Comparison of ENCODE assay signal across 1 cellular context in the genomic region with DNA sequence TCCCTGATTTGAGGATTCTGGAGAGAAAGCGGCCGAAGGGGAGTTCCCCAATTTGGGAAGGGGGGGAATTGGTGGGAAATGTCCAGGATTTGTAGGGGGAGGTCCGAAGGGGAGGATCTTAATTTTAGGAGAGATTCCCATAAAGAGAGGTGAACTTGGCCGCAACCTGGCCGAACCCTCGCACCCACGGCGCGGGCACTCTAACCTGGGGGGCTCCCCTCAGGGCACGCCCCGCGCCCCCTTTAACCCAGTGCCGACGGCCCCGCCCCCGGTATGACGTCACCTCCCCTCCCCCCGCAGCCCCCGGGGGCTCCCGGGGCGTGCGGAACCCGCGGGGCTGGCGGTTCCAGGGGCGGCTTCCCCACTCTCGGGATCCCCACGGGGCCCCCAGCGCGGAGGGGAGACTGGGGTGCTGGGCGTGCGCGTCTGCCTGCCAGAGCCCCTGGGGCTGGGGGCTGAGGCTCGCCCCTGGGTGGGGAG.
A peak's percentile ranks its signal among the peaks of the same experiment; 100 is the strongest.
TF ChIP-seq lines count a peak whose summit lies in the region.

No MANE protein-coding gene starts in this region.

TF ChIP-seq in HEK293, 187 proteins besides CTCF, POLR2A, EP300 and RAD21 (continued from another document and continues in another):
- TF ChIP-seq, protein P1, sequence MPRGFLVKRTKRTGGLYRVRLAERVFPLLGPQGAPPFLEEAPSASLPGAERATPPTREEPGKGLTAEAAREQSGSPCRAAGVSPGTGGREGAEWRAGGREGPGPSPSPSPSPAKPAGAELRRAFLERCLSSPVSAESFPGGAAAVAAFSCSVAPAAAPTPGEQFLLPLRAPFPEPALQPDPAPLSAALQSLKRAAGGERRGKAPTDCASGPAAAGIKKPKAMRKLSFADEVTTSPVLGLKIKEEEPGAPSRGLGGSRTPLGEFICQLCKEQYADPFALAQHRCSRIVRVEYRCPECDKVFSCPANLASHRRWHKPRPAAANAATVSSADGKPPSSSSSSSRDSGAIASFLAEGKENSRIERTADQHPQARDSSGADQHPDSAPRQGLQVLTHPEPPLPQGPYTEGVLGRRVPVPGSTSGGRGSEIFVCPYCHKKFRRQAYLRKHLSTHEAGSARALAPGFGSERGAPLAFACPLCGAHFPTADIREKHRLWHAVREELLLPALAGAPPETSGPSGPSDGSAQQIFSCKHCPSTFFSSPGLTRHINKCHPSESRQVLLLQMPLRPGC (tag by site-specific recombination; IDR thresholded peaks at IDR 0.05): no peak
- TF ChIP-seq ZNF660 (tag by site-specific recombination; IDR thresholded peaks at IDR 0.05) (no peak), ZBTB21 (tag by site-specific recombination; IDR thresholded peaks at IDR 0.05) (peak; percentile 75), ZNF112 (tag by site-specific recombination; IDR thresholded peaks at IDR 0.05) (no peak), ZFP3 (tag by site-specific recombination; IDR thresholded peaks at IDR 0.05; ENCODE audit: low read depth) (no peak), ZBTB49 (tag by site-specific recombination; IDR thresholded peaks at IDR 0.05; ENCODE audit: low read depth) (no peak), ZNF280C (tag by site-specific recombination; IDR thresholded peaks at IDR 0.05) (no peak), ZNF585B (tag by site-specific recombination; IDR thresholded peaks at IDR 0.05) (no peak), ZNF777 (tag by site-specific recombination; IDR thresholded peaks at IDR 0.05; ENCODE audit: borderline replicate concordance) (no peak), ZEB2 (tag by site-specific recombination; IDR thresholded peaks at IDR 0.05) (peak; percentile 57), MYNN (tag by site-specific recombination; IDR thresholded peaks at IDR 0.05; ENCODE audit: borderline replicate concordance) (no peak), ZNF707 (tag by site-specific recombination; IDR thresholded peaks at IDR 0.05) (no peak), ZNF175 (tag by site-specific recombination; IDR thresholded peaks at IDR 0.05) (no peak), ZNF366 (tag by site-specific recombination; conservative IDR thresholded peaks at IDR 0.05) (no peak), PRDM1 (tag by site-specific recombination; IDR thresholded peaks at IDR 0.05) (no peak), ZNF449 (tag by site-specific recombination; IDR thresholded peaks at IDR 0.05) (no peak), ZNF560 (tag by site-specific recombination; IDR thresholded peaks at IDR 0.05; ENCODE audit: borderline replicate concordance) (no peak), SCRT2 (tag by site-specific recombination; IDR thresholded peaks at IDR 0.05) (no peak), TRIM28 (IDR thresholded peaks at IDR 0.05; ENCODE audit: borderline replicate concordance, low read length) (no peak), ZNF513 (tag by site-specific recombination; IDR thresholded peaks at IDR 0.05) (no peak), ZFP41 (tag by site-specific recombination; IDR thresholded peaks at IDR 0.05; ENCODE audit: borderline replicate concordance) (no peak), IKZF3 (tag by site-specific recombination; IDR thresholded peaks at IDR 0.05) (0 out of 2 replicates have a peak, but pooled peaks have one; percentile 42), ZBTB1 (tag by site-specific recombination; IDR thresholded peaks at IDR 0.05) (no peak), ZNF23 (tag by site-specific recombination; IDR thresholded peaks at IDR 0.05; ENCODE audit: borderline replicate concordance) (no peak), ZNF146 (tag by site-specific recombination; IDR thresholded peaks at IDR 0.05) (no peak), ZNF530 (tag by site-specific recombination; IDR thresholded peaks at IDR 0.05; ENCODE audit: low read depth) (no peak), ZNF223 (tag by site-specific recombination; IDR thresholded peaks at IDR 0.05) (no peak), ZNF76 (tag by site-specific recombination; IDR thresholded peaks at IDR 0.05; ENCODE audit: borderline replicate concordance, low read depth) (0 out of 2 replicates have a peak, but pooled peaks have one; percentile 30), ZNF510 (tag by site-specific recombination; IDR thresholded peaks at IDR 0.05; ENCODE audit: insufficient replicate concordance) (no peak), ZNF596 (tag by site-specific recombination; IDR thresholded peaks at IDR 0.05) (no peak), OSR2 (tag by site-specific recombination; IDR thresholded peaks at IDR 0.05) (no peak), ZNF16 (tag by site-specific recombination; IDR thresholded peaks at IDR 0.05; ENCODE audit: low read depth) (no peak), ZNF544 (tag by site-specific recombination; IDR thresholded peaks at IDR 0.05) (no peak), ZNF488 (tag by site-specific recombination; IDR thresholded peaks at IDR 0.05) (no peak), PRDM4 (tag by site-specific recombination; IDR thresholded peaks at IDR 0.05) (no peak), ZNF404 (tag by site-specific recombination; IDR thresholded peaks at IDR 0.05) (no peak), HOXA7 (CRISPR knock-in tag; IDR thresholded peaks at IDR 0.05; ENCODE audit: borderline replicate concordance) (no peak), SP2 (tag by site-specific recombination; IDR thresholded peaks at IDR 0.05) (0 out of 2 replicates have a peak, but pooled peaks have one; percentile 11), ZNF621 (tag by site-specific recombination; IDR thresholded peaks at IDR 0.05) (no peak)
- TF ChIP-seq, protein P2, sequence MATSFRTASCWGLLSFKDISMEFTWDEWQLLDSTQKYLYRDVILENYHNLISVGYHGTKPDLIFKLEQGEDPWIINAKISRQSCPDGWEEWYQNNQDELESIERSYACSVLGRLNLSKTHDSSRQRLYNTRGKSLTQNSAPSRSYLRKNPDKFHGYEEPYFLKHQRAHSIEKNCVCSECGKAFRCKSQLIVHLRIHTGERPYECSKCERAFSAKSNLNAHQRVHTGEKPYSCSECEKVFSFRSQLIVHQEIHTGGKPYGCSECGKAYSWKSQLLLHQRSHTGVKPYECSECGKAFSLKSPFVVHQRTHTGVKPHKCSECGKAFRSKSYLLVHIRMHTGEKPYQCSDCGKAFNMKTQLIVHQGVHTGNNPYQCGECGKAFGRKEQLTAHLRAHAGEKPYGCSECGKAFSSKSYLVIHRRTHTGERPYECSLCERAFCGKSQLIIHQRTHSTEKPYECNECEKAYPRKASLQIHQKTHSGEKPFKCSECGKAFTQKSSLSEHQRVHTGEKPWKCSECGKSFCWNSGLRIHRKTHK (tag by site-specific recombination; IDR thresholded peaks at IDR 0.05): no peak
- TF ChIP-seq, protein P3, sequence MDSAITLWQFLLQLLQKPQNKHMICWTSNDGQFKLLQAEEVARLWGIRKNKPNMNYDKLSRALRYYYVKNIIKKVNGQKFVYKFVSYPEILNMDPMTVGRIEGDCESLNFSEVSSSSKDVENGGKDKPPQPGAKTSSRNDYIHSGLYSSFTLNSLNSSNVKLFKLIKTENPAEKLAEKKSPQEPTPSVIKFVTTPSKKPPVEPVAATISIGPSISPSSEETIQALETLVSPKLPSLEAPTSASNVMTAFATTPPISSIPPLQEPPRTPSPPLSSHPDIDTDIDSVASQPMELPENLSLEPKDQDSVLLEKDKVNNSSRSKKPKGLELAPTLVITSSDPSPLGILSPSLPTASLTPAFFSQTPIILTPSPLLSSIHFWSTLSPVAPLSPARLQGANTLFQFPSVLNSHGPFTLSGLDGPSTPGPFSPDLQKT (IDR thresholded peaks at IDR 0.05; ENCODE audit: borderline replicate concordance, low read depth, low read length): no peak
- TF ChIP-seq, protein P4, sequence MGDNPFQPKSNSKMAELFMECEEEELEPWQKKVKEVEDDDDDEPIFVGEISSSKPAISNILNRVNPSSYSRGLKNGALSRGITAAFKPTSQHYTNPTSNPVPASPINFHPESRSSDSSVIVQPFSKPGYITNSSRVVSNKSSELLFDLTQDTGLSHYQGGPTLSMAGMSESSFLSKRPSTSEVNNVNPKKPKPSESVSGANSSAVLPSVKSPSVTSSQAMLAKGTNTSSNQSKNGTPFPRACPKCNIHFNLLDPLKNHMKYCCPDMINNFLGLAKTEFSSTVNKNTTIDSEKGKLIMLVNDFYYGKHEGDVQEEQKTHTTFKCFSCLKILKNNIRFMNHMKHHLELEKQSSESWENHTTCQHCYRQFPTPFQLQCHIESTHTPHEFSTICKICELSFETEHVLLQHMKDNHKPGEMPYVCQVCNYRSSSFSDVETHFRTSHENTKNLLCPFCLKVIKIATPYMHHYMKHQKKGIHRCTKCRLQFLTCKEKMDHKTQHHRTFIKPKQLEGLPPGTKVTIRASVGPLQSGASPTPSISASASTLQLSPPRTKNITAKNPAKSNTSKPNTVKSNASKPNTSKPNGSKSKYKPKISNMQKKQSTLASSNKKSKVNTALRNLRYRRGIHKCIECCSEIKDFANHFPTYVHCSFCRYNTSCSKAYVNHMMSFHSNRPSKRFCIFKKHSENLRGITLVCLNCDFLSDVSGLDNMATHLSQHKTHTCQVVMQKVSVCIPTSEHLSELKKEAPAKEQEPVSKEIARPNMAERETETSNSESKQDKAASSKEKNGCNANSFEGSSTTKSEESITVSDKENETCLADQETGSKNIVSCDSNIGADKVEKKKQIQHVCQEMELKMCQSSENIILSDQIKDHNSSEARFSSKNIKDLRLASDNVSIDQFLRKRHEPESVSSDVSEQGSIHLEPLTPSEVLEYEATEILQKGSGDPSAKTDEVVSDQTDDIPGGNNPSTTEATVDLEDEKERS (tag by site-specific recombination; IDR thresholded peaks at IDR 0.05): no peak
